1 cellular context compared by ENCODE assay signal in the genomic region with DNA sequence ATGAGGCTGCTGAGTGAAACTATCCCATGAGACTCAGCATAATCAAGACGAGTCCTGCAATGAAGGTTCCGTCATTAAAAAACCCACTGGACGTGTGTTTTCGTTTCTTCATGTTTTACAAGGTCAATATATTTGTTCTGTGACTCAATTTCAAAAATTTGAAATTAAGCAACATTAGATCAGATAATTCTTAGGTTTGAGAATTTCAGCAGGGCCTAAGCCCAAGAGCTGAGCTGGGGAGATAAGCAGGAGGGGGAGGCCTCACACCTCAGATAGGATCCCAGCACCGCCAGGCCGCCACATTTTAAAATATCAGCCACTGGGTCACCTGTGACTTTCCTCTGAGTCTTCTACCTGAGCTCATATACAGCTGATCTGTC.
TF ChIP-seq lines count a peak whose summit lies in the region.

No MANE protein-coding gene starts in this region.

TF ChIP-seq in WTC11, 78 proteins besides CTCF, POLR2A, EP300 and RAD21 (continued from another document):
- TF ChIP-seq, protein P1, sequence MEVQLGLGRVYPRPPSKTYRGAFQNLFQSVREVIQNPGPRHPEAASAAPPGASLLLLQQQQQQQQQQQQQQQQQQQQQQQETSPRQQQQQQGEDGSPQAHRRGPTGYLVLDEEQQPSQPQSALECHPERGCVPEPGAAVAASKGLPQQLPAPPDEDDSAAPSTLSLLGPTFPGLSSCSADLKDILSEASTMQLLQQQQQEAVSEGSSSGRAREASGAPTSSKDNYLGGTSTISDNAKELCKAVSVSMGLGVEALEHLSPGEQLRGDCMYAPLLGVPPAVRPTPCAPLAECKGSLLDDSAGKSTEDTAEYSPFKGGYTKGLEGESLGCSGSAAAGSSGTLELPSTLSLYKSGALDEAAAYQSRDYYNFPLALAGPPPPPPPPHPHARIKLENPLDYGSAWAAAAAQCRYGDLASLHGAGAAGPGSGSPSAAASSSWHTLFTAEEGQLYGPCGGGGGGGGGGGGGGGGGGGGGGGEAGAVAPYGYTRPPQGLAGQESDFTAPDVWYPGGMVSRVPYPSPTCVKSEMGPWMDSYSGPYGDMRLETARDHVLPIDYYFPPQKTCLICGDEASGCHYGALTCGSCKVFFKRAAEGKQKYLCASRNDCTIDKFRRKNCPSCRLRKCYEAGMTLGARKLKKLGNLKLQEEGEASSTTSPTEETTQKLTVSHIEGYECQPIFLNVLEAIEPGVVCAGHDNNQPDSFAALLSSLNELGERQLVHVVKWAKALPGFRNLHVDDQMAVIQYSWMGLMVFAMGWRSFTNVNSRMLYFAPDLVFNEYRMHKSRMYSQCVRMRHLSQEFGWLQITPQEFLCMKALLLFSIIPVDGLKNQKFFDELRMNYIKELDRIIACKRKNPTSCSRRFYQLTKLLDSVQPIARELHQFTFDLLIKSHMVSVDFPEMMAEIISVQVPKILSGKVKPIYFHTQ (CRISPR knock-in tag; IDR thresholded peaks at IDR 0.05), result no peak
- TF ChIP-seq SMAD3 (CRISPR knock-in tag; IDR thresholded peaks at IDR 0.05; ENCODE audit: borderline replicate concordance) (no peak), CREB1 (CRISPR knock-in tag; IDR thresholded peaks at IDR 0.05) (no peak), SOX15 (CRISPR knock-in tag; IDR thresholded peaks at IDR 0.05) (no peak), NFYB (CRISPR knock-in tag; conservative IDR thresholded peaks at IDR 0.05; ENCODE audit: low read depth) (no peak), FOXJ3 (CRISPR knock-in tag; IDR thresholded peaks at IDR 0.05; ENCODE audit: borderline replicate concordance) (no peak), ZNF121 (CRISPR knock-in tag; IDR thresholded peaks at IDR 0.05) (no peak), GRHL2 (CRISPR knock-in tag; IDR thresholded peaks at IDR 0.05; ENCODE audit: insufficient replicate concordance, severe bottlenecking) (no peak)
- TF ChIP-seq, protein P2, sequence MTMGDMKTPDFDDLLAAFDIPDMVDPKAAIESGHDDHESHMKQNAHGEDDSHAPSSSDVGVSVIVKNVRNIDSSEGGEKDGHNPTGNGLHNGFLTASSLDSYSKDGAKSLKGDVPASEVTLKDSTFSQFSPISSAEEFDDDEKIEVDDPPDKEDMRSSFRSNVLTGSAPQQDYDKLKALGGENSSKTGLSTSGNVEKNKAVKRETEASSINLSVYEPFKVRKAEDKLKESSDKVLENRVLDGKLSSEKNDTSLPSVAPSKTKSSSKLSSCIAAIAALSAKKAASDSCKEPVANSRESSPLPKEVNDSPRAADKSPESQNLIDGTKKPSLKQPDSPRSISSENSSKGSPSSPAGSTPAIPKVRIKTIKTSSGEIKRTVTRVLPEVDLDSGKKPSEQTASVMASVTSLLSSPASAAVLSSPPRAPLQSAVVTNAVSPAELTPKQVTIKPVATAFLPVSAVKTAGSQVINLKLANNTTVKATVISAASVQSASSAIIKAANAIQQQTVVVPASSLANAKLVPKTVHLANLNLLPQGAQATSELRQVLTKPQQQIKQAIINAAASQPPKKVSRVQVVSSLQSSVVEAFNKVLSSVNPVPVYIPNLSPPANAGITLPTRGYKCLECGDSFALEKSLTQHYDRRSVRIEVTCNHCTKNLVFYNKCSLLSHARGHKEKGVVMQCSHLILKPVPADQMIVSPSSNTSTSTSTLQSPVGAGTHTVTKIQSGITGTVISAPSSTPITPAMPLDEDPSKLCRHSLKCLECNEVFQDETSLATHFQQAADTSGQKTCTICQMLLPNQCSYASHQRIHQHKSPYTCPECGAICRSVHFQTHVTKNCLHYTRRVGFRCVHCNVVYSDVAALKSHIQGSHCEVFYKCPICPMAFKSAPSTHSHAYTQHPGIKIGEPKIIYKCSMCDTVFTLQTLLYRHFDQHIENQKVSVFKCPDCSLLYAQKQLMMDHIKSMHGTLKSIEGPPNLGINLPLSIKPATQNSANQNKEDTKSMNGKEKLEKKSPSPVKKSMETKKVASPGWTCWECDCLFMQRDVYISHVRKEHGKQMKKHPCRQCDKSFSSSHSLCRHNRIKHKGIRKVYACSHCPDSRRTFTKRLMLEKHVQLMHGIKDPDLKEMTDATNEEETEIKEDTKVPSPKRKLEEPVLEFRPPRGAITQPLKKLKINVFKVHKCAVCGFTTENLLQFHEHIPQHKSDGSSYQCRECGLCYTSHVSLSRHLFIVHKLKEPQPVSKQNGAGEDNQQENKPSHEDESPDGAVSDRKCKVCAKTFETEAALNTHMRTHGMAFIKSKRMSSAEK (CRISPR knock-in tag; IDR thresholded peaks at IDR 0.05; ENCODE audit: borderline replicate concordance), result no peak
- TF ChIP-seq, protein P3, sequence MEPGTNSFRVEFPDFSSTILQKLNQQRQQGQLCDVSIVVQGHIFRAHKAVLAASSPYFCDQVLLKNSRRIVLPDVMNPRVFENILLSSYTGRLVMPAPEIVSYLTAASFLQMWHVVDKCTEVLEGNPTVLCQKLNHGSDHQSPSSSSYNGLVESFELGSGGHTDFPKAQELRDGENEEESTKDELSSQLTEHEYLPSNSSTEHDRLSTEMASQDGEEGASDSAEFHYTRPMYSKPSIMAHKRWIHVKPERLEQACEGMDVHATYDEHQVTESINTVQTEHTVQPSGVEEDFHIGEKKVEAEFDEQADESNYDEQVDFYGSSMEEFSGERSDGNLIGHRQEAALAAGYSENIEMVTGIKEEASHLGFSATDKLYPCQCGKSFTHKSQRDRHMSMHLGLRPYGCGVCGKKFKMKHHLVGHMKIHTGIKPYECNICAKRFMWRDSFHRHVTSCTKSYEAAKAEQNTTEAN (CRISPR knock-in tag; IDR thresholded peaks at IDR 0.05), result no peak
